1 cellular context compared by ENCODE assay signal in the genomic region with DNA sequence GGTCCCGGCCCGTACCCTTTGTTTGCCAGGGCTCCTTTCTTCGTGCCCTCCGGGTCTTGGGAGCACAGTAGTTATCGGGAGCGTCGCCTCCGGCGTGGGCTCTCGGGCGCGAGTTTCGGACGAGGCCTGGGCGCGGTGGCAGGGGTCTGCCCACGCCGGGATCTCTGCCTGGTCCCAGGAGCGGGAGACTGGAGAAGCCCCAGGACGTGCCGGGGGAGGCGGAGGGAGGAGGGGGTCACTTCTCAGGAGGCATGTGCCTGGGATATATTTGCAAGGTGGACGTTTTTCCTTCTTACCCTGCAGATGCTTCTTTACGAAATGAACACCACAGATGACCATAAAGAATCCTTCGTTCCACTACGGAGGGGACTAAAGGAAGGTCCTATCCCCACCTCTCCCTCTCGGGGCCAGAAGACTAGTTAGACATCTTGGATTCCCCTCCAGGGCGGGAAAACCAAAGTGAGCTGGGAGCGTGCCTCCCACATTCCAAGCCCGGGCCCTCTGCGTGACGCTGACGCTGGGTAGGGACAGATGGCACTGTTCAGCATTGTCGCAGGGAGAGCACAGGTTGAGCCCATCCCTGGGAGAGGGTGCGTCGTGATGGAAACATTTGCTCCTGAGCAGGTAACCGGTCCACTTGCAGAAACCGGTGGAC.
TF ChIP-seq lines count a peak whose summit lies in the region.

No MANE protein-coding gene starts in this region.

TF ChIP-seq in HepG2, 621 proteins besides CTCF, POLR2A, EP300 and RAD21 (continued from another document and continues in another):
- TF ChIP-seq, protein P1, sequence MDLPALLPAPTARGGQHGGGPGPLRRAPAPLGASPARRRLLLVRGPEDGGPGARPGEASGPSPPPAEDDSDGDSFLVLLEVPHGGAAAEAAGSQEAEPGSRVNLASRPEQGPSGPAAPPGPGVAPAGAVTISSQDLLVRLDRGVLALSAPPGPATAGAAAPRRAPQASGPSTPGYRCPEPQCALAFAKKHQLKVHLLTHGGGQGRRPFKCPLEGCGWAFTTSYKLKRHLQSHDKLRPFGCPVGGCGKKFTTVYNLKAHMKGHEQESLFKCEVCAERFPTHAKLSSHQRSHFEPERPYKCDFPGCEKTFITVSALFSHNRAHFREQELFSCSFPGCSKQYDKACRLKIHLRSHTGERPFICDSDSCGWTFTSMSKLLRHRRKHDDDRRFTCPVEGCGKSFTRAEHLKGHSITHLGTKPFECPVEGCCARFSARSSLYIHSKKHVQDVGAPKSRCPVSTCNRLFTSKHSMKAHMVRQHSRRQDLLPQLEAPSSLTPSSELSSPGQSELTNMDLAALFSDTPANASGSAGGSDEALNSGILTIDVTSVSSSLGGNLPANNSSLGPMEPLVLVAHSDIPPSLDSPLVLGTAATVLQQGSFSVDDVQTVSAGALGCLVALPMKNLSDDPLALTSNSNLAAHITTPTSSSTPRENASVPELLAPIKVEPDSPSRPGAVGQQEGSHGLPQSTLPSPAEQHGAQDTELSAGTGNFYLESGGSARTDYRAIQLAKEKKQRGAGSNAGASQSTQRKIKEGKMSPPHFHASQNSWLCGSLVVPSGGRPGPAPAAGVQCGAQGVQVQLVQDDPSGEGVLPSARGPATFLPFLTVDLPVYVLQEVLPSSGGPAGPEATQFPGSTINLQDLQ (CRISPR knock-in tag; IDR thresholded peaks at IDR 0.05): 0 out of 2 replicates have a peak, but pooled peaks have one; percentile 34
- TF ChIP-seq ZFP36L1 (CRISPR knock-in tag; IDR thresholded peaks at IDR 0.05) (no peak), JUN (CRISPR knock-in tag; IDR thresholded peaks at IDR 0.05) (0 out of 2 replicates have a peak, but pooled peaks have one; percentile 46), MXI1 (IDR thresholded peaks at IDR 0.05; ENCODE audit: borderline replicate concordance, low read depth, low read length) (no peak), MYC (CRISPR knock-in tag; IDR thresholded peaks at IDR 0.05; ENCODE audit: borderline replicate concordance) (no peak), ZNF841 (CRISPR knock-in tag; IDR thresholded peaks at IDR 0.05; ENCODE audit: borderline replicate concordance) (peak; percentile 63; the same call in 1 of the 2 replicates), SCMH1 (CRISPR knock-in tag; IDR thresholded peaks at IDR 0.05; ENCODE audit: borderline replicate concordance) (no peak), ZNF883 (CRISPR knock-in tag; IDR thresholded peaks at IDR 0.05; ENCODE audit: not compliant biosample characterization) (no peak), ARHGAP35 (CRISPR knock-in tag; IDR thresholded peaks at IDR 0.05; ENCODE audit: borderline replicate concordance) (no peak), NFYC (CRISPR knock-in tag; IDR thresholded peaks at IDR 0.05) (no peak), NBN (conservative IDR thresholded peaks at IDR 0.05) (no peak), U2AF2 (IDR thresholded peaks at IDR 0.05; ENCODE audit: low read depth, low read length) (no peak), FOXK2 (IDR thresholded peaks at IDR 0.05) (no peak), MBD4 (IDR thresholded peaks at IDR 0.05; ENCODE audit: borderline replicate concordance, low read length) (no peak), SOX5 (CRISPR knock-in tag; IDR thresholded peaks at IDR 0.05; ENCODE audit: borderline replicate concordance) (no peak), GLI4 (CRISPR knock-in tag; IDR thresholded peaks at IDR 0.05; ENCODE audit: borderline replicate concordance) (no peak), ZNF24 (IDR thresholded peaks at IDR 0.05) (no peak), NPAS2 (CRISPR knock-in tag; IDR thresholded peaks at IDR 0.05; ENCODE audit: borderline replicate concordance) (no peak), MAFK (conservative IDR thresholded peaks at IDR 0.05 in 1 of 2, IDR thresholded peaks at IDR 0.05 in 1 of 2; ENCODE audit: low read length in 2 of 2) (peak; percentile 80 to 82), HDAC1 (CRISPR knock-in tag; IDR thresholded peaks at IDR 0.05) (no peak)
- TF ChIP-seq, protein P2, sequence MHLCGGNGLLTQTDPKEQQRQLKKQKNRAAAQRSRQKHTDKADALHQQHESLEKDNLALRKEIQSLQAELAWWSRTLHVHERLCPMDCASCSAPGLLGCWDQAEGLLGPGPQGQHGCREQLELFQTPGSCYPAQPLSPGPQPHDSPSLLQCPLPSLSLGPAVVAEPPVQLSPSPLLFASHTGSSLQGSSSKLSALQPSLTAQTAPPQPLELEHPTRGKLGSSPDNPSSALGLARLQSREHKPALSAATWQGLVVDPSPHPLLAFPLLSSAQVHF (CRISPR knock-in tag; IDR thresholded peaks at IDR 0.05): peak; percentile 37; the same call in 1 of the 2 replicates
- TF ChIP-seq, protein P3, sequence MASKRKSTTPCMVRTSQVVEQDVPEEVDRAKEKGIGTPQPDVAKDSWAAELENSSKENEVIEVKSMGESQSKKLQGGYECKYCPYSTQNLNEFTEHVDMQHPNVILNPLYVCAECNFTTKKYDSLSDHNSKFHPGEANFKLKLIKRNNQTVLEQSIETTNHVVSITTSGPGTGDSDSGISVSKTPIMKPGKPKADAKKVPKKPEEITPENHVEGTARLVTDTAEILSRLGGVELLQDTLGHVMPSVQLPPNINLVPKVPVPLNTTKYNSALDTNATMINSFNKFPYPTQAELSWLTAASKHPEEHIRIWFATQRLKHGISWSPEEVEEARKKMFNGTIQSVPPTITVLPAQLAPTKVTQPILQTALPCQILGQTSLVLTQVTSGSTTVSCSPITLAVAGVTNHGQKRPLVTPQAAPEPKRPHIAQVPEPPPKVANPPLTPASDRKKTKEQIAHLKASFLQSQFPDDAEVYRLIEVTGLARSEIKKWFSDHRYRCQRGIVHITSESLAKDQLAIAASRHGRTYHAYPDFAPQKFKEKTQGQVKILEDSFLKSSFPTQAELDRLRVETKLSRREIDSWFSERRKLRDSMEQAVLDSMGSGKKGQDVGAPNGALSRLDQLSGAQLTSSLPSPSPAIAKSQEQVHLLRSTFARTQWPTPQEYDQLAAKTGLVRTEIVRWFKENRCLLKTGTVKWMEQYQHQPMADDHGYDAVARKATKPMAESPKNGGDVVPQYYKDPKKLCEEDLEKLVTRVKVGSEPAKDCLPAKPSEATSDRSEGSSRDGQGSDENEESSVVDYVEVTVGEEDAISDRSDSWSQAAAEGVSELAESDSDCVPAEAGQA (IDR thresholded peaks at IDR 0.05; ENCODE audit: low read depth): no peak
- TF ChIP-seq, protein P3 (CRISPR knock-in tag; IDR thresholded peaks at IDR 0.05; ENCODE audit: borderline replicate concordance): no peak
- TF ChIP-seq, protein P4, sequence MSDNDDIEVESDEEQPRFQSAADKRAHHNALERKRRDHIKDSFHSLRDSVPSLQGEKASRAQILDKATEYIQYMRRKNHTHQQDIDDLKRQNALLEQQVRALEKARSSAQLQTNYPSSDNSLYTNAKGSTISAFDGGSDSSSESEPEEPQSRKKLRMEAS (IDR thresholded peaks at IDR 0.05): 0 out of 2 replicates have a peak, but pooled peaks have one; percentile 5
- TF ChIP-seq, protein P5, sequence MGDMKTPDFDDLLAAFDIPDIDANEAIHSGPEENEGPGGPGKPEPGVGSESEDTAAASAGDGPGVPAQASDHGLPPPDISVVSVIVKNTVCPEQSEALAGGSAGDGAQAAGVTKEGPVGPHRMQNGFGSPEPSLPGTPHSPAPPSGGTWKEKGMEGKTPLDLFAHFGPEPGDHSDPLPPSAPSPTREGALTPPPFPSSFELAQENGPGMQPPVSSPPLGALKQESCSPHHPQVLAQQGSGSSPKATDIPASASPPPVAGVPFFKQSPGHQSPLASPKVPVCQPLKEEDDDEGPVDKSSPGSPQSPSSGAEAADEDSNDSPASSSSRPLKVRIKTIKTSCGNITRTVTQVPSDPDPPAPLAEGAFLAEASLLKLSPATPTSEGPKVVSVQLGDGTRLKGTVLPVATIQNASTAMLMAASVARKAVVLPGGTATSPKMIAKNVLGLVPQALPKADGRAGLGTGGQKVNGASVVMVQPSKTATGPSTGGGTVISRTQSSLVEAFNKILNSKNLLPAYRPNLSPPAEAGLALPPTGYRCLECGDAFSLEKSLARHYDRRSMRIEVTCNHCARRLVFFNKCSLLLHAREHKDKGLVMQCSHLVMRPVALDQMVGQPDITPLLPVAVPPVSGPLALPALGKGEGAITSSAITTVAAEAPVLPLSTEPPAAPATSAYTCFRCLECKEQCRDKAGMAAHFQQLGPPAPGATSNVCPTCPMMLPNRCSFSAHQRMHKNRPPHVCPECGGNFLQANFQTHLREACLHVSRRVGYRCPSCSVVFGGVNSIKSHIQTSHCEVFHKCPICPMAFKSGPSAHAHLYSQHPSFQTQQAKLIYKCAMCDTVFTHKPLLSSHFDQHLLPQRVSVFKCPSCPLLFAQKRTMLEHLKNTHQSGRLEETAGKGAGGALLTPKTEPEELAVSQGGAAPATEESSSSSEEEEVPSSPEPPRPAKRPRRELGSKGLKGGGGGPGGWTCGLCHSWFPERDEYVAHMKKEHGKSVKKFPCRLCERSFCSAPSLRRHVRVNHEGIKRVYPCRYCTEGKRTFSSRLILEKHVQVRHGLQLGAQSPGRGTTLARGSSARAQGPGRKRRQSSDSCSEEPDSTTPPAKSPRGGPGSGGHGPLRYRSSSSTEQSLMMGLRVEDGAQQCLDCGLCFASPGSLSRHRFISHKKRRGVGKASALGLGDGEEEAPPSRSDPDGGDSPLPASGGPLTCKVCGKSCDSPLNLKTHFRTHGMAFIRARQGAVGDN (CRISPR knock-in tag; IDR thresholded peaks at IDR 0.05): peak; percentile 32
- TF ChIP-seq, protein P6, sequence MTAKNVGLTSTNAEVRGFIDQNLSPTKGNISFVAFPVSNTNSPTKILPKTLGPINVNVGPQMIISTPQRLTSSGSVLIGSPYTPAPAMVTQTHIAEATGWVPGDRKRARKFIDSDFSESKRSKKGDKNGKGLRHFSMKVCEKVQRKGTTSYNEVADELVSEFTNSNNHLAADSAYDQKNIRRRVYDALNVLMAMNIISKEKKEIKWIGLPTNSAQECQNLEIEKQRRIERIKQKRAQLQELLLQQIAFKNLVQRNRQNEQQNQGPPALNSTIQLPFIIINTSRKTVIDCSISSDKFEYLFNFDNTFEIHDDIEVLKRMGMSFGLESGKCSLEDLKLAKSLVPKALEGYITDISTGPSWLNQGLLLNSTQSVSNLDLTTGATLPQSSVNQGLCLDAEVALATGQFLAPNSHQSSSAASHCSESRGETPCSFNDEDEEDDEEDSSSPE (CRISPR knock-in tag; IDR thresholded peaks at IDR 0.05): no peak
- TF ChIP-seq, protein P7, sequence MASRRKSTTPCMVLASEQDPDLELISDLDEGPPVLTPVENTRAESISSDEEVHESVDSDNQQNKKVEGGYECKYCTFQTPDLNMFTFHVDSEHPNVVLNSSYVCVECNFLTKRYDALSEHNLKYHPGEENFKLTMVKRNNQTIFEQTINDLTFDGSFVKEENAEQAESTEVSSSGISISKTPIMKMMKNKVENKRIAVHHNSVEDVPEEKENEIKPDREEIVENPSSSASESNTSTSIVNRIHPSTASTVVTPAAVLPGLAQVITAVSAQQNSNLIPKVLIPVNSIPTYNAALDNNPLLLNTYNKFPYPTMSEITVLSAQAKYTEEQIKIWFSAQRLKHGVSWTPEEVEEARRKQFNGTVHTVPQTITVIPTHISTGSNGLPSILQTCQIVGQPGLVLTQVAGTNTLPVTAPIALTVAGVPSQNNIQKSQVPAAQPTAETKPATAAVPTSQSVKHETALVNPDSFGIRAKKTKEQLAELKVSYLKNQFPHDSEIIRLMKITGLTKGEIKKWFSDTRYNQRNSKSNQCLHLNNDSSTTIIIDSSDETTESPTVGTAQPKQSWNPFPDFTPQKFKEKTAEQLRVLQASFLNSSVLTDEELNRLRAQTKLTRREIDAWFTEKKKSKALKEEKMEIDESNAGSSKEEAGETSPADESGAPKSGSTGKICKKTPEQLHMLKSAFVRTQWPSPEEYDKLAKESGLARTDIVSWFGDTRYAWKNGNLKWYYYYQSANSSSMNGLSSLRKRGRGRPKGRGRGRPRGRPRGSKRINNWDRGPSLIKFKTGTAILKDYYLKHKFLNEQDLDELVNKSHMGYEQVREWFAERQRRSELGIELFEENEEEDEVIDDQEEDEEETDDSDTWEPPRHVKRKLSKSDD (CRISPR knock-in tag; IDR thresholded peaks at IDR 0.05; ENCODE audit: low read depth): no peak
- TF ChIP-seq, protein P8, sequence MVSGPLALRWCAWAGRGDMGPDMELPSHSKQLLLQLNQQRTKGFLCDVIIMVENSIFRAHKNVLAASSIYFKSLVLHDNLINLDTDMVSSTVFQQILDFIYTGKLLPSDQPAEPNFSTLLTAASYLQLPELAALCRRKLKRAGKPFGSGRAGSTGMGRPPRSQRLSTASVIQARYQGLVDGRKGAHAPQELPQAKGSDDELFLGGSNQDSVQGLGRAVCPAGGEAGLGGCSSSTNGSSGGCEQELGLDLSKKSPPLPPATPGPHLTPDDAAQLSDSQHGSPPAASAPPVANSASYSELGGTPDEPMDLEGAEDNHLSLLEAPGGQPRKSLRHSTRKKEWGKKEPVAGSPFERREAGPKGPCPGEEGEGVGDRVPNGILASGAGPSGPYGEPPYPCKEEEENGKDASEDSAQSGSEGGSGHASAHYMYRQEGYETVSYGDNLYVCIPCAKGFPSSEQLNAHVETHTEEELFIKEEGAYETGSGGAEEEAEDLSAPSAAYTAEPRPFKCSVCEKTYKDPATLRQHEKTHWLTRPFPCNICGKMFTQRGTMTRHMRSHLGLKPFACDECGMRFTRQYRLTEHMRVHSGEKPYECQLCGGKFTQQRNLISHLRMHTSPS (CRISPR knock-in tag; IDR thresholded peaks at IDR 0.05; ENCODE audit: low read depth): no peak
